ENCODE assay signal across 33 cellular contexts in genomic region chrX:124895947-124896346, GRCh38.
"Had no signal": no experiment of that assay in that cellular context is flagged by ENCODE, and none has a peak within 500 bp of the region (broad histone marks: within the 10 kb centered on the region; RNA-seq: fewer than 3 reads in every experiment).

No MANE protein-coding gene starts in this region.

- H3K27me3 ChIP-seq: adrenal gland, body of pancreas, breast epithelium, cardiac muscle cell, esophagus muscularis mucosa, gastroesophageal sphincter had no signal

- DNase-seq: activated B cell treated with CpG ODN at 0.5 μM for 24 hours; activated CD4-positive, alpha-beta T cell treated with anti-CD3 and anti-CD28 coated beads for 48 hours; activated CD4-positive, alpha-beta T cell treated with anti-CD3 and anti-CD28 coated beads, Interleukin-2, amount 50 U/mL, for 1 hour; activated CD4-positive, alpha-beta T cell treated with anti-CD3 and anti-CD28 coated beads, Interleukin-2, amount 50 U/mL, for 48 hours; activated CD8-positive, alpha-beta memory T cell treated with anti-CD3 and anti-CD28 coated beads for 24 hours; activated CD8-positive, alpha-beta T cell treated with anti-CD3 and anti-CD28 coated beads for 36 hours; activated effector memory CD4-positive, alpha-beta T cell treated with Interleukin-2 at 50 U/mL for 16 hours; activated gamma-delta T cell treated with Interleukin-2 at 50 U/mL for 16 hours; activated naive CD4-positive, alpha-beta T cell treated with Interleukin-2 at 50 U/mL for 16 hours; activated naive CD8-positive, alpha-beta T cell treated with anti-CD3 and anti-CD28 coated beads for 36 hours; activated naive CD8-positive, alpha-beta T cell treated with anti-CD3 and anti-CD28 coated beads, Interleukin-2, amount 50 U/mL, for 24 hours; activated T-cell treated with anti-CD3 and anti-CD28 coated beads, Interleukin-2, amount 50 U/mL, for 4 hours; adrenal gland; amygdala; aorta; body of pancreas; central memory CD4-positive, alpha-beta T cell; cortex of kidney; dermis blood vessel endothelial cell; effector CD4-positive, alpha-beta T cell; effector memory CD8-positive, alpha-beta T cell; erythroblast; foreskin melanocyte; head of caudate nucleus; hippocampal formation; T1000; WERI-Rb-1 had no signal

- ATAC-seq: activated CD4-positive, CD25-positive, alpha-beta regulatory T cell treated with anti-CD3 and anti-CD28 coated beads, Interleukin-2, amount 50 U/mL, for 24 hours; activated CD8-positive, alpha-beta T cell treated with anti-CD3 and anti-CD28 coated beads for 36 hours; activated naive CD8-positive, alpha-beta T cell treated with anti-CD3 and anti-CD28 coated beads, Interleukin-2, amount 50 U/mL, for 24 hours; activated T-cell treated with anti-CD3 and anti-CD28 coated beads, Interleukin-2, amount 50 U/mL, for 4 hours; activated T-helper 17 cell treated with anti-CD3 and anti-CD28 coated beads, Interleukin-2, amount 50 U/mL, for 72 hours; body of pancreas; effector memory CD8-positive, alpha-beta T cell; gastroesophageal sphincter had no signal

- H3K27ac ChIP-seq: adrenal gland, body of pancreas, breast epithelium, cardiac muscle cell, esophagus muscularis mucosa, gastroesophageal sphincter, WERI-Rb-1 had no signal

- H3K36me3 ChIP-seq: adrenal gland, breast epithelium, cardiac muscle cell, esophagus muscularis mucosa, gastroesophageal sphincter, WERI-Rb-1 had no signal

- H3K4me3 ChIP-seq: adrenal gland, body of pancreas, breast epithelium, cardiac muscle cell, esophagus muscularis mucosa, gastroesophageal sphincter had no signal
